Comparison of ENCODE assay signal across 7 cellular contexts in the genomic region with DNA sequence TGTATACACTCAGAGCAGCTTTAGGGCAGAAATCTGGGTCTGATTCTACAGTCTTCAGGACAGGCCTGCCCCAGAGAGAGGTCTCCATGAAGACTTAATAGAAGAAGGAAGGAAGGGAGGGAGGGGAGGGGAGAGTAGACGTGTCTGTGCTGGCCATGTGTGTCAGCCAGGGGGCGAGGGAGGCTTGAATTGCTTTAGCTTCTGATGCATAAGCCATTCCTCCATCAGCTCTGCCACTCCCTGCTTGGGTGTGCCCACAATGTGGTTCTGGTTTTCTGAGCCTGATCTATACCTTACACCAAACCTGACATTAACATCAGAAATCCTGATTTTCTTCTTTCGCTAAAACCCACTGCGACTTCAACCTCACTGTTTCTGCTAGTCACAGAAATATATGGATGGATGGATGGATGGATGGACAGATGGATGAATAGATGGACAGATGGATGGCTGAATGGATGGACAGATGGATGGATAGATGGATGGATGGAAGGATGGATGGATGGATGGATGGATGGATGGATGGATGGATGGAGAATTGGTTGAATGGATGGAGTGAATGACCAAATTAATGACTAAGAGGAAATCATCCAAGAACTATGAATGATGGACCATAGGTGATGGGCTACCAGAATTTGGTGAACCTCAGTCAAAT. TPM values are rescaled to one million over a fixed set of nuclear protein-coding genes. Genes with fewer than 3 reads are reported as not detected.
DNase-seq lines count a peak whose midpoint lies in the region; ATAC-seq and TF ChIP-seq lines count a peak whose summit lies in the region.

No MANE protein-coding gene starts in this region.

- H3K27ac ChIP-seq in OCI-LY3 (ENCODE audit: low read length) (no peak overlapping the region), esophagus squamous epithelium (peak overlapping the region; percentile 67 to 88 (median 83))

- no peak for TF ChIP-seq POLR2A in esophagus squamous epithelium (IDR thresholded peaks at IDR 0.05)

- no peak overlapping the region for H3K4me2 ChIP-seq in OCI-LY3 (ENCODE audit: low read length)

- TF ChIP-seq CTCF in OCI-LY3 (IDR thresholded peaks at IDR 0.05; ENCODE audit: low read depth, low read length) (peak; percentile 10; the same call in 1 of the 2 replicates), esophagus squamous epithelium (IDR thresholded peaks at IDR 0.05) (peak in 2 of 6 experiments; percentile 17 to 22), retinal pigment epithelial cell (conservative IDR thresholded peaks at IDR 0.05; ENCODE audit: low read depth, low read length) (peak; percentile 19)

- H3K4me1 ChIP-seq in OCI-LY3 (ENCODE audit: low read length) (peaks cover 14% of the 10 kb centered on the region), esophagus squamous epithelium (peaks cover 28 to 74% (median 33%) of the 10 kb centered on the region in 3 donors)

- DNase-seq in H4 (ENCODE audit: low spot score) (peak; percentile 42), esophagus squamous epithelium (lab: John Stamatoyannopoulos, UW) (no peak), retinal pigment epithelial cell (ENCODE audit: low read depth) (no peak), NCI-H1105 (lab: John Stamatoyannopoulos, UW) (no peak)

- H4K20me1 ChIP-seq in OCI-LY3 (ENCODE audit: insufficient read depth, low read length): no peaks in the 10 kb centered on the region

- no peaks in the 10 kb centered on the region for H3K9me3 ChIP-seq in OCI-LY3 (ENCODE audit: insufficient read depth, low read length)
- H3K9me3 ChIP-seq in esophagus squamous epithelium: no peaks in the 10 kb centered on the region

- H2AFZ ChIP-seq in OCI-LY3 (ENCODE audit: low read depth, low read length): no peak overlapping the region

- no peaks in the 10 kb centered on the region for H3K79me2 ChIP-seq in OCI-LY3 (ENCODE audit: low read length)

- H3K4me3 ChIP-seq in OCI-LY3 (ENCODE audit: low read length) (no peak overlapping the region), esophagus squamous epithelium (no peak overlapping the region), retinal pigment epithelial cell (ENCODE audit: low read length) (no peak overlapping the region)

- H3K27me3 ChIP-seq in OCI-LY3 (ENCODE audit: low read depth, low read length) (no peaks in the 10 kb centered on the region), esophagus squamous epithelium (no peaks in the 10 kb centered on the region)

- WGBS in esophagus squamous epithelium, 2 donors: 17 to 38% methylated on average over 4 of the region's 4 CpGs

- no peak for ATAC-seq in HG02884 (IDR thresholded peaks at IDR 0.05; ENCODE audit: unreplicated experiment)
- ATAC-seq in activated CD4-positive, CD25-positive, alpha-beta regulatory T cell treated with anti-CD3 and anti-CD28 coated beads, Interleukin-2, amount 50 U/mL, for 24 hours: no peak

- H3K36me3 ChIP-seq in OCI-LY3 (replicated peaks; ENCODE audit: low read depth, low read length): no peaks in the 10 kb centered on the region
- no peaks in the 10 kb centered on the region for H3K36me3 ChIP-seq in esophagus squamous epithelium

- H3K9ac ChIP-seq in OCI-LY3 (ENCODE audit: low read length): no peak overlapping the region

- intact Hi-C loops in esophagus squamous epithelium (cut with DNase I): no loop called here

RNA-seq across cellular contexts. Expression of gene PRDM11, which starts 56.5 kb away (rescaled TPM):
- 6.7 and 13.1 TPM in 2 replicates for total RNA-seq in H4 (2014; rRNA removed; shearing (Covaris generic))
- total RNA-seq in esophagus squamous epithelium: 10 to 100 TPM in 1 of 4 donors, 1 to 10 TPM in 3; 3.9 to 13.9 (median 5.1) TPM
